Comparison of ENCODE assay signal across 8 cellular contexts in the genomic region with DNA sequence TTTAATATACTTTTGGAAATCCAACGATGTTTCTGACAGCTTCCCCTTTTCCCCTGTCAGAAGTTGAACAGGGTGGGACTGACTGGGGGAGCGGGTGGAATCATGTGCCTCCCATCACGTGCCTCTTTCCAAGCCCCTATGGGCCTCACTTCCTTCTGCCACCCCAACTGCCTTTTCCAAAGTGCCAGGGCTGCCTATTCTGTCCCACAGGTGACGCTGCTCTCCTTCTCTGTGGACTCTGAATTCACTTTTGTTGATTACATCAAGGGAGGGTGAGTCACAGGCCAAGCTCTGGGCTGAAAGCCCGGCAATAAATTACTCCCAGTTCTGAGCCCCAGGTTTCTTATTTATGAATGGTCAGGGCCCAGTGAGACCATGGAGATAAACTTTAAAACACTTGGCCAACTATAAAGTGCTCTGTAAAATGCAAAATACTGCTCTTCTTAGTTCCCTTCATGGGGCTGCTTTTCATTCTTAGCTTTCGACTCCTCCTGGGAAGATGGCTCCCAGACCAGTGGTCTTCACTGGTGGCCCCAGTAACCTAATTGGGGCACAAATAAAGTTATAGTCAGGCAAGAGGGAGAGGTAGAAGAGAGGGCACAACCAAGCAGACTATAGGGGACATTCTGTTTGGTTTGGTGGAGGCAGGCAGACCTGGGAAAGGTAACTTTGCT. TPM values are rescaled to one million over a fixed set of nuclear protein-coding genes. Genes with fewer than 3 reads are reported as not detected.
DNase-seq lines count a peak whose midpoint lies in the region; ATAC-seq and TF ChIP-seq lines count a peak whose summit lies in the region.

No MANE protein-coding gene starts in this region.

- H3K4me1 ChIP-seq in SK-N-SH (ENCODE audit: control insufficient read depth in 1 of 2, insufficient read depth in 2 of 2, low read depth in 1 of 2, low read length in 1 of 2), result peaks cover 0 to 2% of the 10 kb centered on the region in 2 experiments; a peak in 1 of 4 replicates
- peaks cover 0 to 15% (median 5%) of the 10 kb centered on the region in 4 donors for H3K4me1 ChIP-seq in tibial artery

- TF ChIP-seq CTCF in AG04450 (IDR thresholded peaks at IDR 0.05; ENCODE audit: low read depth, low read length) (peak; percentile 98), SK-N-SH (IDR thresholded peaks at IDR 0.05) (peak; percentile 98), dorsolateral prefrontal cortex (IDR thresholded peaks at IDR 0.05 in 54 of 56, conservative IDR thresholded peaks at IDR 0.05 in 2 of 56; ENCODE audit: low read depth in 1 of 56, partially characterized antibody in 56 of 56) (peak in 47 of 56 donors; percentile 14 to 67 (median 47)), tibial artery (IDR thresholded peaks at IDR 0.05) (peak; percentile 81 to 82)

- H3K9ac ChIP-seq in SK-N-SH, result no peak overlapping the region

- H2AFZ ChIP-seq in SK-N-SH (ENCODE audit: low read depth), result peak overlapping the region; percentile 22; the same call in 1 of the 2 replicates

- H3K36me3 ChIP-seq in SK-N-SH (replicated peaks in 1 of 2; ENCODE audit: control insufficient read depth in 1 of 2, insufficient read depth in 2 of 2, low read length in 1 of 2) (no peaks in the 10 kb centered on the region), tibial artery (no peaks in the 10 kb centered on the region)

- DNase-seq in AG04450 (ENCODE audit: low read depth, low spot score) (peak; percentile 65), GOT3 (lab: John Stamatoyannopoulos, UW) (peak; percentile 36), SK-N-SH (no peak), dorsolateral prefrontal cortex (peak in 6 of 10 donors; percentile 31 to 65 (median 48)), medulla oblongata (ENCODE audit: extremely low spot score) (peak; percentile 85), tibial artery (peak; percentile 86 to 89)

- H3K27ac ChIP-seq in AG04450 (ENCODE audit: low read depth, low read length), result no peak overlapping the region
- H3K27ac ChIP-seq in SK-N-SH (ENCODE audit: low read depth in 2 of 2, low read length in 1 of 2), result peak overlapping the region in 1 of 2 experiments; percentile 63; a peak in 2 of 4 replicates
- H3K27ac ChIP-seq in dorsolateral prefrontal cortex, result peak overlapping the region in 23 of 59 donors; percentile 13 to 67 (median 57)
- peak overlapping the region; percentile 56 to 64 for H3K27ac ChIP-seq in tibial artery

- H3K4me3 ChIP-seq in AG04450 (ENCODE audit: low read depth, low read length) (no peak overlapping the region), SK-N-SH (ENCODE audit: low read depth in 2 of 2, low read length in 1 of 2) (no peak overlapping the region), dorsolateral prefrontal cortex (no peak overlapping the region), tibial artery (no peak overlapping the region)

- CTCF ChIA-PET in AG04450 (lab: Charles Lee) (interaction anchor here (0.6 to 1.9 kb wide), 12 partner anchors 8 to 230 kb away, joined by 3 to 10 read pairs (median 3); no protein-coding TSS in a partner anchor), SK-N-SH (lab: Yijun Ruan, JAX) (interaction anchor here (0.7 to 1.8 kb wide), 2 partner anchors 12 to 202 kb away, joined by 3 to 5 read pairs; no protein-coding TSS in a partner anchor)

- TF ChIP-seq RAD21 in SK-N-SH (IDR thresholded peaks at IDR 0.05; ENCODE audit: low read length), result peak; percentile 75

- intact Hi-C loops in dorsolateral prefrontal cortex (cut with DNase I) (no loop called here), tibial artery (cut with DNase I; ENCODE audit: low total_unique reads) (no loop called here)

- no peaks in the 10 kb centered on the region for H4K20me1 ChIP-seq in SK-N-SH (ENCODE audit: insufficient read depth)

- no peaks in the 10 kb centered on the region for H3K79me2 ChIP-seq in SK-N-SH (ENCODE audit: insufficient read depth)

- H3K27me3 ChIP-seq in AG04450 (ENCODE audit: control insufficient read depth, insufficient read depth, low read length) (peaks cover 22% of the 10 kb centered on the region), SK-N-SH (ENCODE audit: insufficient read depth) (peaks cover 16% of the 10 kb centered on the region; the same call in 1 of the 2 replicates), dorsolateral prefrontal cortex (no peaks in the 10 kb centered on the region), tibial artery (no peaks in the 10 kb centered on the region)

- POLR2A ChIA-PET in AG04450 (lab: Yijun Ruan, JAX), result interaction anchor here (1.2 kb wide), 1 partner anchor 34 kb away, joined by 4 read pairs; a partner anchor contains a TSS
- POLR2A ChIA-PET in SK-N-SH (lab: Yijun Ruan, JAX), result no interaction called here

- H3K9me3 ChIP-seq in AG04450 (ENCODE audit: control insufficient read depth, insufficient read depth, low read length) (no peaks in the 10 kb centered on the region), SK-N-SH (no peaks in the 10 kb centered on the region), tibial artery (no peaks in the 10 kb centered on the region)

- peak overlapping the region; percentile 36; the same call in 1 of the 2 replicates for H3K4me2 ChIP-seq in SK-N-SH

- 30% methylated on average over 6 of the region's 6 CpGs for WGBS in SK-N-SH (ENCODE audit: low lambda C conversion rate)

- no peak for ATAC-seq in GM21576 (IDR thresholded peaks at IDR 0.05; ENCODE audit: unreplicated experiment)
- no peak for ATAC-seq in HG02938 (IDR thresholded peaks at IDR 0.05; ENCODE audit: unreplicated experiment)

- peaks cover 14% of the 10 kb centered on the region for H3F3A ChIP-seq in SK-N-SH (replicated peaks; ENCODE audit: insufficient read depth)

- no peak for TF ChIP-seq EP300 in SK-N-SH (IDR thresholded peaks at IDR 0.05; ENCODE audit: borderline replicate concordance in 1 of 2, low read depth in 1 of 2, low read length in 1 of 2)

- no peaks in the 10 kb centered on the region for H3K9me2 ChIP-seq in SK-N-SH

TF ChIP-seq in SK-N-SH, 30 proteins besides CTCF, POLR2A, EP300 and RAD21 (continues in another document):
- TF ChIP-seq, protein P1, sequence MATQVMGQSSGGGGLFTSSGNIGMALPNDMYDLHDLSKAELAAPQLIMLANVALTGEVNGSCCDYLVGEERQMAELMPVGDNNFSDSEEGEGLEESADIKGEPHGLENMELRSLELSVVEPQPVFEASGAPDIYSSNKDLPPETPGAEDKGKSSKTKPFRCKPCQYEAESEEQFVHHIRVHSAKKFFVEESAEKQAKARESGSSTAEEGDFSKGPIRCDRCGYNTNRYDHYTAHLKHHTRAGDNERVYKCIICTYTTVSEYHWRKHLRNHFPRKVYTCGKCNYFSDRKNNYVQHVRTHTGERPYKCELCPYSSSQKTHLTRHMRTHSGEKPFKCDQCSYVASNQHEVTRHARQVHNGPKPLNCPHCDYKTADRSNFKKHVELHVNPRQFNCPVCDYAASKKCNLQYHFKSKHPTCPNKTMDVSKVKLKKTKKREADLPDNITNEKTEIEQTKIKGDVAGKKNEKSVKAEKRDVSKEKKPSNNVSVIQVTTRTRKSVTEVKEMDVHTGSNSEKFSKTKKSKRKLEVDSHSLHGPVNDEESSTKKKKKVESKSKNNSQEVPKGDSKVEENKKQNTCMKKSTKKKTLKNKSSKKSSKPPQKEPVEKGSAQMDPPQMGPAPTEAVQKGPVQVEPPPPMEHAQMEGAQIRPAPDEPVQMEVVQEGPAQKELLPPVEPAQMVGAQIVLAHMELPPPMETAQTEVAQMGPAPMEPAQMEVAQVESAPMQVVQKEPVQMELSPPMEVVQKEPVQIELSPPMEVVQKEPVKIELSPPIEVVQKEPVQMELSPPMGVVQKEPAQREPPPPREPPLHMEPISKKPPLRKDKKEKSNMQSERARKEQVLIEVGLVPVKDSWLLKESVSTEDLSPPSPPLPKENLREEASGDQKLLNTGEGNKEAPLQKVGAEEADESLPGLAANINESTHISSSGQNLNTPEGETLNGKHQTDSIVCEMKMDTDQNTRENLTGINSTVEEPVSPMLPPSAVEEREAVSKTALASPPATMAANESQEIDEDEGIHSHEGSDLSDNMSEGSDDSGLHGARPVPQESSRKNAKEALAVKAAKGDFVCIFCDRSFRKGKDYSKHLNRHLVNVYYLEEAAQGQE (IDR thresholded peaks at IDR 0.05; ENCODE audit: low read depth, low read length), result 0 out of 2 replicates have a peak, but pooled peaks have one; percentile 18
- TF ChIP-seq, protein P2, sequence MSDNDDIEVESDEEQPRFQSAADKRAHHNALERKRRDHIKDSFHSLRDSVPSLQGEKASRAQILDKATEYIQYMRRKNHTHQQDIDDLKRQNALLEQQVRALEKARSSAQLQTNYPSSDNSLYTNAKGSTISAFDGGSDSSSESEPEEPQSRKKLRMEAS (IDR thresholded peaks at IDR 0.05; ENCODE audit: low read depth), result peak; percentile 42; the same call in 1 of the 2 replicates
- TF ChIP-seq SMC3 (IDR thresholded peaks at IDR 0.05; ENCODE audit: low read depth, low read length) (peak; percentile 59), TEAD4 (IDR thresholded peaks at IDR 0.05; ENCODE audit: borderline replicate concordance, insufficient read depth) (no peak), POLR2AphosphoS5 (IDR thresholded peaks at IDR 0.05; ENCODE audit: low read depth, low read length) (peak; percentile 24; the same call in 1 of the 2 replicates)

RNA-seq across cellular contexts. Expression of a gene that starts 12.3 kb away (rescaled TPM):
- polyA plus RNA-seq in AG04450 (2011; rRNA removed) (not detected in 2 replicates), SK-N-SH (2012; rRNA removed) (0.03 and 0.06 TPM in 2 replicates)
- polyA minus RNA-seq in AG04450 (2011; rRNA and poly(A)+ RNA removed), result not detected in 2 replicates
- 0.12 and 0.13 TPM in 2 replicates for polyA plus RNA-seq in SK-N-SH (2012; cell fraction: cytosol; rRNA removed)
- 0.17 and 0.27 TPM in 2 replicates for polyA plus RNA-seq in SK-N-SH (2012; cell fraction: nucleus; rRNA removed)
- total RNA-seq in dorsolateral prefrontal cortex, result 10 to 100 TPM in 118 of 120 experiments, 1 to 10 TPM in 2; 9.3 to 46.6 (median 24.9) TPM

RNA-seq across cellular contexts. Expression of a gene that starts 15.6 kb away (rescaled TPM):
- polyA plus RNA-seq in AG04450 (2011; rRNA removed), result 5.7 and 8.3 TPM in 2 replicates
- 16.4 and 19.5 TPM in 2 replicates for polyA minus RNA-seq in AG04450 (2011; rRNA and poly(A)+ RNA removed)
- polyA plus RNA-seq in SK-N-SH (2012; rRNA removed), result 12.0 and 13.0 TPM in 2 replicates
- polyA plus RNA-seq in SK-N-SH (2012; cell fraction: cytosol; rRNA removed), result 6.7 and 8.3 TPM in 2 replicates
- polyA plus RNA-seq in SK-N-SH (2012; cell fraction: nucleus; rRNA removed), result 30.8 and 38.8 TPM in 2 replicates
- 10 to 100 TPM; 10.7 to 25.9 (median 16.3) TPM for total RNA-seq in dorsolateral prefrontal cortex

RNA-seq across cellular contexts. Expression of a gene that starts 33.9 kb away (rescaled TPM):
- 23.5 and 26.5 TPM in 2 replicates for polyA plus RNA-seq in AG04450 (2011; rRNA removed)
- polyA minus RNA-seq in AG04450 (2011; rRNA and poly(A)+ RNA removed), result 37.5 and 56.8 TPM in 2 replicates
- polyA plus RNA-seq in SK-N-SH (2012; rRNA removed), result 26.8 and 30.9 TPM in 2 replicates
- polyA plus RNA-seq in SK-N-SH (2012; cell fraction: cytosol; rRNA removed), result 15.2 and 22.6 TPM in 2 replicates
- 48.8 and 49.9 TPM in 2 replicates for polyA plus RNA-seq in SK-N-SH (2012; cell fraction: nucleus; rRNA removed)
- 10 to 100 TPM; 18.6 to 54.6 (median 30.3) TPM for total RNA-seq in dorsolateral prefrontal cortex

RNA-seq across cellular contexts. Expression of a gene that starts 53.8 kb away (rescaled TPM):
- polyA plus RNA-seq in AG04450 (2011; rRNA removed), result 26.8 and 28.7 TPM in 2 replicates
- 14.6 and 17.7 TPM in 2 replicates for polyA minus RNA-seq in AG04450 (2011; rRNA and poly(A)+ RNA removed)
- 44.9 and 47.1 TPM in 2 replicates for polyA plus RNA-seq in SK-N-SH (2012; rRNA removed)
- polyA plus RNA-seq in SK-N-SH (2012; cell fraction: cytosol; rRNA removed), result 30.5 and 35.8 TPM in 2 replicates
- 39.3 and 46.4 TPM in 2 replicates for polyA plus RNA-seq in SK-N-SH (2012; cell fraction: nucleus; rRNA removed)
- total RNA-seq in dorsolateral prefrontal cortex, result 10 to 100 TPM; 23.2 to 90.8 (median 62.7) TPM

Comparison
In these comparisons a context has a peak if more than half of its experiments do, and no peak if none do; other contexts are left out.
1. CTCF ChIP-seq: peak in every context shown above with its lines; median percentile 98 in AG04450; 98 in SK-N-SH; 82 in tibial artery; 47 in dorsolateral prefrontal cortex.